Comparison of ENCODE assay signal across 22 cellular contexts in genomic region chr12:21797539-21797938, GRCh38. TPM values are rescaled to one million over a fixed set of nuclear protein-coding genes. Genes with fewer than 3 reads are reported as not detected.
"Had no signal": no experiment of that assay in that cellular context is flagged by ENCODE, and none has a peak within 500 bp of the region (broad histone marks: within the 10 kb centered on the region; RNA-seq: fewer than 3 reads in every experiment).

No MANE protein-coding gene starts in this region.

- H3K27me3 ChIP-seq: gastroesophageal sphincter, suprapubic skin, thyroid gland, upper lobe of right lung, vagina had no signal

- H3K4me3 Mint-ChIP-seq: naive thymus-derived CD4-positive, alpha-beta T cell; nephron progenitor cell; stimulated activated effector memory CD8-positive, alpha-beta T cell treated with anti-CD3 and anti-CD28 coated beads, Interleukin-12 subunit alpha, Interleukin-12 subunit beta, amount 100 ng/mL, for 72 hours had no signal

- H3K4me1 Mint-ChIP-seq: naive thymus-derived CD4-positive, alpha-beta T cell; nephron progenitor cell; stimulated activated effector memory CD8-positive, alpha-beta T cell treated with anti-CD3 and anti-CD28 coated beads, Interleukin-12 subunit alpha, Interleukin-12 subunit beta, amount 100 ng/mL, for 72 hours had no signal

- H3K27ac Mint-ChIP-seq: naive thymus-derived CD4-positive, alpha-beta T cell; nephron progenitor cell; stimulated activated effector memory CD8-positive, alpha-beta T cell treated with anti-CD3 and anti-CD28 coated beads, Interleukin-12 subunit alpha, Interleukin-12 subunit beta, amount 100 ng/mL, for 72 hours had no signal

- ATAC-seq: esophagus mucosa; gastroesophageal sphincter; naive thymus-derived CD4-positive, alpha-beta T cell; stimulated activated effector memory CD8-positive, alpha-beta T cell treated with anti-CD3 and anti-CD28 coated beads, Interleukin-12 subunit alpha, Interleukin-12 subunit beta, amount 100 ng/mL, for 72 hours; stimulated activated naive CD8-positive, alpha-beta T cell treated with anti-CD3 and anti-CD28 coated beads, Interleukin-15, Interleukin-2, amounts not matched to agents 100 U/mL and 50 U/mL, for 24 hours; upper lobe of right lung had no signal

- H3K4me3 ChIP-seq: coronary artery, gastroesophageal sphincter, suprapubic skin, thyroid gland, upper lobe of right lung, vagina had no signal

- H3K27ac ChIP-seq: coronary artery, gastroesophageal sphincter, suprapubic skin, thyroid gland, upper lobe of right lung, vagina had no signal

- H3K36me3 Mint-ChIP-seq: naive thymus-derived CD4-positive, alpha-beta T cell; stimulated activated effector memory CD8-positive, alpha-beta T cell treated with anti-CD3 and anti-CD28 coated beads, Interleukin-12 subunit alpha, Interleukin-12 subunit beta, amount 100 ng/mL, for 72 hours had no signal

- H3K9me3 ChIP-seq: gastroesophageal sphincter, suprapubic skin, thyroid gland, upper lobe of right lung, vagina had no signal

- H3K36me3 ChIP-seq: suprapubic skin, thyroid gland, upper lobe of right lung, vagina had no signal

- DNase-seq: central memory CD4-positive, alpha-beta T cell; effector CD8-positive, alpha-beta T cell; glutamatergic neuron; hippocampal formation; islet precursor cell; mesendoderm; naive thymus-derived CD4-positive, alpha-beta T cell; nephron progenitor cell; stimulated activated CD4-positive, alpha-beta T cell treated with anti-CD3 and anti-CD28 coated beads, Interleukin-4, amount 100 ng/mL, for 1 hour; stimulated activated CD8-positive, alpha-beta memory T cell treated with anti-CD3 and anti-CD28 coated beads, Interleukin-4, amount 100 ng/mL, for 48 hours; stimulated activated naive CD8-positive, alpha-beta T cell treated with anti-CD3 and anti-CD28 coated beads, Interleukin-15, Interleukin-2, amounts not matched to agents 100 U/mL and 50 U/mL, for 24 hours; thyroid gland; upper lobe of right lung had no signal

- H3K4me1 ChIP-seq: suprapubic skin, upper lobe of right lung, vagina had no signal

RNA-seq across cellular contexts. Expression of gene KCNJ8, which starts 23.0 kb away (rescaled TPM):
- total RNA-seq: dermis microvascular lymphatic vessel endothelial cell; lung microvascular endothelial cell; naive thymus-derived CD4-positive, alpha-beta T cell; pulmonary artery endothelial cell had no signal
- polyA plus RNA-seq: naive thymus-derived CD4-positive, alpha-beta T cell had no signal
